1 cellular context compared by ENCODE assay signal in the genomic region with DNA sequence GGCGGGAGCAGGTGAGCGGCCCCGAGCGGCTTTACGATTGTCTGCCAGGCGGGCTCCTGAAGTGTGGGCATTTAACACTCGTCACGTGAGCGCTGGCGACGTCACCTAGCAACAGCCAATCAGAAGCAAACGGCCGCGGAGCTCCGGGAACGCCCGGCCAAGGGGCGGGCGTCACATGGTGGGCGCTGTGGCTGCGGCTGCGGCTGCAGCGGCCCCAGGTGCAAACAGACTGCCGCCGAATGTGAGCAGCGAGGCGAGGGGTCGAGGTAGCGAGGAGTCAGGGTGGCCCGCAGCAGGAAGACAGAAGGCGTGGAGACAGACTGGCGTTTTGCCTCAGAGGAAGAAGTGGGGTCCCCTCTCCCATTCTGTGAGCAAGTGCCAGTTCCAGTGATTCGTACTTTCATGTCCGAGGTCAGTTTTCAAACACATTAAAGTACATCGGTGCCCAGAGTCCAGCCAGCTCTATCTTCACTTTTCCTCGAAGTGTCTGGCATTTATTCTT.
TF ChIP-seq lines count a peak whose summit lies in the region.

Gene DLX2, minus strand, starts transcription at position 43 of the 502 bp plus-strand sequence. CDS start 362 bp downstream, outside the sequence.

TF ChIP-seq in GM12878, 131 proteins besides CTCF, POLR2A, EP300 and RAD21 (continued from another document):
- TF ChIP-seq E2F4 (IDR thresholded peaks at IDR 0.05; ENCODE audit: low read depth, low read length) = no peak
- TF ChIP-seq BRCA1 (IDR thresholded peaks at IDR 0.05; ENCODE audit: low read depth, low read length) = no peak
- TF ChIP-seq, protein P1, sequence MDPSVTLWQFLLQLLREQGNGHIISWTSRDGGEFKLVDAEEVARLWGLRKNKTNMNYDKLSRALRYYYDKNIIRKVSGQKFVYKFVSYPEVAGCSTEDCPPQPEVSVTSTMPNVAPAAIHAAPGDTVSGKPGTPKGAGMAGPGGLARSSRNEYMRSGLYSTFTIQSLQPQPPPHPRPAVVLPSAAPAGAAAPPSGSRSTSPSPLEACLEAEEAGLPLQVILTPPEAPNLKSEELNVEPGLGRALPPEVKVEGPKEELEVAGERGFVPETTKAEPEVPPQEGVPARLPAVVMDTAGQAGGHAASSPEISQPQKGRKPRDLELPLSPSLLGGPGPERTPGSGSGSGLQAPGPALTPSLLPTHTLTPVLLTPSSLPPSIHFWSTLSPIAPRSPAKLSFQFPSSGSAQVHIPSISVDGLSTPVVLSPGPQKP (IDR thresholded peaks at IDR 0.05; ENCODE audit: low read depth, low read length) = no peak
- no peak for TF ChIP-seq SUPT20H (IDR thresholded peaks at IDR 0.05; ENCODE audit: borderline replicate concordance, control insufficient read depth, low read depth, low read length)
- no peak for TF ChIP-seq ZZZ3 (IDR thresholded peaks at IDR 0.05; ENCODE audit: control insufficient read depth, insufficient read length, low read depth)
- peak; percentile 50; the same call in 1 of the 2 replicates for TF ChIP-seq CHD2 (IDR thresholded peaks at IDR 0.05; ENCODE audit: borderline replicate concordance, low read depth, low read length)
